8 cellular contexts compared by ENCODE assay signal in genomic region chr11:65918211-65919150, GRCh38. TPM values are rescaled to one million over a fixed set of nuclear protein-coding genes. Genes with fewer than 3 reads are reported as not detected.
DNase-seq lines count a peak whose midpoint lies in the region; TF ChIP-seq lines count a peak whose summit lies in the region.

Gene C11orf68 (minus strand): TSS chr11:65919062. CDS start chr11:65919031, 31 bp downstream.

- H3K27me3 ChIP-seq in HAP-1 (ENCODE audit: low read depth) = no peaks in the 10 kb centered on the region
- H3K27me3 ChIP-seq in brain microvascular endothelial cell (replicated peaks) = no peaks in the 10 kb centered on the region
- H3K27me3 ChIP-seq in kidney epithelial cell (ENCODE audit: control insufficient read depth, insufficient read depth, low read length) = no peaks in the 10 kb centered on the region

- H3K36me3 ChIP-seq in HAP-1 (replicated peaks) (peaks cover 15% of the 10 kb centered on the region), brain microvascular endothelial cell (replicated peaks) (peaks cover 21% of the 10 kb centered on the region), kidney epithelial cell (ENCODE audit: control insufficient read depth, insufficient read depth, low read length) (no peaks in the 10 kb centered on the region)

- DNase-seq in NCI-H526 (lab: John Stamatoyannopoulos, UW) (peak; percentile 18 to 74), NCI-H526 treated with DMSO at 0.1 percent for 48 hours (lab: John Stamatoyannopoulos, UW) (no peak), HAP-1 (ENCODE audit: low spot score in 2 of 2) (no peak), NAMALWA (ENCODE audit: low spot score) (peak; percentile 45), brain microvascular endothelial cell (no peak), kidney epithelial cell (ENCODE audit: low read depth) (no peak), epidermal melanocyte (ENCODE audit: insufficient read length, low spot score) (no peak)

- peak within 1 kb of the TSS; percentile 93 for H3K27ac ChIP-seq in brain microvascular endothelial cell

- peak within 1 kb of the TSS; percentile 92 for H3K4me3 Mint-ChIP-seq in stimulated activated naive CD8-positive, alpha-beta T cell treated with anti-CD3 and anti-CD28 coated beads, Interleukin-15, Interleukin-2, amounts not matched to agents 100 ng/mL and 50 ng/mL, for 24 hours

- peak within 1 kb of the TSS; percentile 80 for H3K4me3 ChIP-seq in HAP-1
- peak within 1 kb of the TSS; percentile 88 for H3K4me3 ChIP-seq in brain microvascular endothelial cell (ENCODE audit: low read depth, low read length)
- peak within 1 kb of the TSS; percentile 88 for H3K4me3 ChIP-seq in kidney epithelial cell (ENCODE audit: low read depth, low read length)

- no peak for TF ChIP-seq CTCF in brain microvascular endothelial cell (IDR thresholded peaks at IDR 0.05; ENCODE audit: low read depth, low read length, missing control alignments)
- no peak for TF ChIP-seq CTCF in kidney epithelial cell (IDR thresholded peaks at IDR 0.05; ENCODE audit: insufficient read depth, low read length, poor library complexity, severe bottlenecking)

- no peaks in the 10 kb centered on the region for H3K9me3 Mint-ChIP-seq in stimulated activated naive CD8-positive, alpha-beta T cell treated with anti-CD3 and anti-CD28 coated beads, Interleukin-15, Interleukin-2, amounts not matched to agents 100 ng/mL and 50 ng/mL, for 24 hours

- H3K36me3 Mint-ChIP-seq in stimulated activated naive CD8-positive, alpha-beta T cell treated with anti-CD3 and anti-CD28 coated beads, Interleukin-15, Interleukin-2, amounts not matched to agents 100 ng/mL and 50 ng/mL, for 24 hours (ENCODE audit: low read depth) = peaks cover 18% of the 10 kb centered on the region

- H3K27me3 Mint-ChIP-seq in stimulated activated naive CD8-positive, alpha-beta T cell treated with anti-CD3 and anti-CD28 coated beads, Interleukin-15, Interleukin-2, amounts not matched to agents 100 ng/mL and 50 ng/mL, for 24 hours = no peaks in the 10 kb centered on the region

- H3K27ac Mint-ChIP-seq in stimulated activated naive CD8-positive, alpha-beta T cell treated with anti-CD3 and anti-CD28 coated beads, Interleukin-15, Interleukin-2, amounts not matched to agents 100 ng/mL and 50 ng/mL, for 24 hours = peak within 1 kb of the TSS; percentile 88

- H3K4me1 ChIP-seq in HAP-1 = peaks cover 3% of the 10 kb centered on the region

- in situ Hi-C loops in HAP-1 (cut with MboI; ENCODE audit: low sequenced_read_pairs) (no loop called here), brain microvascular endothelial cell (cut with HindIII; ENCODE audit: low pct_ligation_motif_present, low sequenced_read_pairs) (no loop called here)

- peaks cover 56% of the 10 kb centered on the region for H3K4me1 Mint-ChIP-seq in stimulated activated naive CD8-positive, alpha-beta T cell treated with anti-CD3 and anti-CD28 coated beads, Interleukin-15, Interleukin-2, amounts not matched to agents 100 ng/mL and 50 ng/mL, for 24 hours (ENCODE audit: low read depth)

- H3K9me3 ChIP-seq in HAP-1 = no peaks in the 10 kb centered on the region

RNA-seq across cellular contexts. Expression of gene C11orf68, which starts in this region (rescaled TPM):
- total RNA-seq in kidney epithelial cell = 19.7 and 19.9 TPM in 2 replicates

Comparison
In these comparisons a context has a peak if more than half of its experiments do, and no peak if none do; other contexts are left out.
1. DNase-seq: peak in NCI-H526 (2 of 2) and NAMALWA (single experiment); none in NCI-H526 treated with DMSO at 0.1 percent for 48 hours (single experiment), HAP-1 (0 of 2), brain microvascular endothelial cell (single experiment), kidney epithelial cell (single experiment) and epidermal melanocyte (single experiment).
2. Peak in every context shown above with its lines, with median percentiles within 50 percentile points of each other: H3K4me3 ChIP-seq.